In genomic region chr21:46459024-46459355, GRCh38 we compare ENCODE assay signal across 8 cellular contexts. TPM values are rescaled to one million over a fixed set of nuclear protein-coding genes. Genes with fewer than 3 reads are reported as not detected.
DNase-seq lines count a peak whose midpoint lies in the region; ATAC-seq, FAIRE-seq and TF ChIP-seq lines count a peak whose summit lies in the region.

No MANE protein-coding gene starts in this region.

- TF ChIP-seq EP300 in HepG2 (IDR thresholded peaks at IDR 0.05; ENCODE audit: low read depth in 2 of 2, low read length in 2 of 2) (no peak), HepG2 (CRISPR knock-in tag; IDR thresholded peaks at IDR 0.05; ENCODE audit: borderline replicate concordance) (no peak)

- H3K27me3 ChIP-seq in HepG2 (ENCODE audit: control insufficient read depth in 1 of 2, insufficient read depth in 2 of 2, low read length in 2 of 2) (no peaks in the 10 kb centered on the region; a peak in 1 of 5 replicates), thyroid gland (no peaks in the 10 kb centered on the region)

- ATAC-seq in HepG2 (peak; percentile 58; the same call in 2 of the 3 replicates), GM19467 (IDR thresholded peaks at IDR 0.05; ENCODE audit: unreplicated experiment) (no peak)

- no peak overlapping the region for H2AFZ ChIP-seq in HepG2 (ENCODE audit: low read length)

- no peak for FAIRE-seq in HepG2 (lab: Jason Lieb, UNC)

- H3K4me2 ChIP-seq in HepG2 (ENCODE audit: low read depth, low read length): no peak overlapping the region

- peak overlapping the region; percentile 89 for H3K9ac ChIP-seq in HepG2 (ENCODE audit: insufficient read depth, low read depth, low read length)

- BruUV-seq in HepG2 (replicated peaks; lab: Mats Ljungman, UMichigan): no TSS peak

- no peak for DNase-seq in activated CD4-positive, alpha-beta T cell treated with anti-CD3 and anti-CD28 coated beads, Interleukin-2, amount 10 ng/mL, durations not matched to agents 7 days and 5 days
- no peak for DNase-seq in activated CD4-positive, alpha-beta T cell treated with anti-CD3 and anti-CD28 coated beads for 1 hour
- no peak for DNase-seq in HepG2 (ENCODE audit: low spot score)
- DNase-seq in thyroid gland: no peak
- DNase-seq in activated CD4-positive, CD25-positive, alpha-beta regulatory T cell (lab: John Stamatoyannopoulos, UW): no peak
- no peak for DNase-seq in NOMO-1 treated with dmso at 0.1 percent for 144 hours (lab: John Stamatoyannopoulos, UW; ENCODE audit: unreplicated experiment)

- H3K27ac Mint-ChIP-seq in activated CD4-positive, alpha-beta T cell treated with anti-CD3 and anti-CD28 coated beads, Interleukin-2, amount 10 ng/mL, durations not matched to agents 7 days and 5 days: peak overlapping the region; percentile 91

- H3K36me3 ChIP-seq in HepG2 (replicated peaks in 1 of 2; ENCODE audit: control insufficient read depth in 1 of 2, insufficient read depth in 2 of 2, low read length in 2 of 2) (peaks cover 4 to 11% of the 10 kb centered on the region in 2 experiments; a peak in 2 of 5 replicates), thyroid gland (no peaks in the 10 kb centered on the region)

- CTCF ChIA-PET in activated CD4-positive, alpha-beta T cell treated with anti-CD3 and anti-CD28 coated beads, Interleukin-2, amount 10 ng/mL, durations not matched to agents 7 days and 5 days (lab: Charles Lee): interaction anchor here (0.7 to 2.9 kb wide), 2 partner anchors 9 to 115 kb away, joined by 3 to 7 read pairs; no protein-coding TSS in a partner anchor
- CTCF ChIA-PET in HepG2 (lab: Yijun Ruan, JAX; ENCODE audit: low intra/inter-chr PET ratio, low total read pairs): no interaction called here

- peak; percentile 64 for TF ChIP-seq RAD21 in HepG2 (CRISPR knock-in tag; IDR thresholded peaks at IDR 0.05)

- intact Hi-C loops in HepG2 (cut with micrococcal nuclease; ENCODE audit: unreplicated experiment) (no loop called here), thyroid gland (cut with DNase I) (no loop called here)

- H3K4me1 ChIP-seq in HepG2 (ENCODE audit: insufficient read depth, low read length): peaks cover 51% of the 10 kb centered on the region
- peaks cover 15 to 23% of the 10 kb centered on the region in 2 donors for H3K4me1 ChIP-seq in thyroid gland

- H3K27ac ChIP-seq in angular gyrus (ENCODE audit: low read depth, low read length) (peak overlapping the region; percentile 86), HepG2 (ENCODE audit: extremely low read length, insufficient read depth, low read length) (peak overlapping the region; percentile 70), thyroid gland (peak overlapping the region in 2 of 3 donors; percentile 70 to 71)

- peaks cover 37% of the 10 kb centered on the region for H3K36me3 Mint-ChIP-seq in activated CD4-positive, alpha-beta T cell treated with anti-CD3 and anti-CD28 coated beads, Interleukin-2, amount 10 ng/mL, durations not matched to agents 7 days and 5 days (ENCODE audit: low read depth)

- peaks cover 42% of the 10 kb centered on the region for H3K4me1 Mint-ChIP-seq in activated CD4-positive, alpha-beta T cell treated with anti-CD3 and anti-CD28 coated beads, Interleukin-2, amount 10 ng/mL, durations not matched to agents 7 days and 5 days

- POLR2A ChIA-PET in activated CD4-positive, alpha-beta T cell treated with anti-CD3 and anti-CD28 coated beads, Interleukin-2, amount 10 ng/mL, durations not matched to agents 7 days and 5 days (lab: Charles Lee): no interaction called here
- POLR2A ChIA-PET in HepG2 (lab: Yijun Ruan, JAX): interaction anchor here (1.0 to 2.9 kb wide), 4 partner anchors 13 to 163 kb away, joined by 3 to 11 read pairs (median 4); no protein-coding TSS in a partner anchor

- 0% methylated on average over 10 of the region's 36 CpGs for WGBS in HepG2 (ENCODE audit: low lambda C conversion rate)
- WGBS in thyroid gland, 2 donors: no CpG with 5 or more reads among the region's 36 CpGs

- H3K4me3 ChIP-seq in HepG2 (replicated peaks in 1 of 3; ENCODE audit: insufficient read depth in 1 of 3, low read depth in 2 of 3, low read length in 3 of 3) (peak overlapping the region; percentile 85 to 98 (median 89); a peak in 4 of 6 replicates), thyroid gland (replicated peaks in 1 of 3) (peak overlapping the region; percentile 78 to 99 (median 95))

- no peak; a peak in 1 of 4 replicates for TF ChIP-seq POLR2A in HepG2 (IDR thresholded peaks at IDR 0.05; ENCODE audit: insufficient read depth in 1 of 2, low read depth in 2 of 2, low read length in 2 of 2)
- no peak for TF ChIP-seq POLR2A in thyroid gland (IDR thresholded peaks at IDR 0.05)

- peaks cover 44% of the 10 kb centered on the region for H3K79me2 ChIP-seq in HepG2 (ENCODE audit: insufficient read depth, low read length)

- H3K9me3 ChIP-seq in HepG2 (ENCODE audit: low read length) (no peaks in the 10 kb centered on the region), thyroid gland (no peaks in the 10 kb centered on the region)

- no peaks in the 10 kb centered on the region for H3K27me3 Mint-ChIP-seq in activated CD4-positive, alpha-beta T cell treated with anti-CD3 and anti-CD28 coated beads, Interleukin-2, amount 10 ng/mL, durations not matched to agents 7 days and 5 days

- no peaks in the 10 kb centered on the region for H3K9me3 Mint-ChIP-seq in activated CD4-positive, alpha-beta T cell treated with anti-CD3 and anti-CD28 coated beads, Interleukin-2, amount 10 ng/mL, durations not matched to agents 7 days and 5 days

- no peaks in the 10 kb centered on the region for H4K20me1 ChIP-seq in HepG2 (ENCODE audit: insufficient read depth, low read length)

- in situ Hi-C loops in HepG2 (cut with HindIII; ENCODE audit: extremely low pct_ligation_motif_present, low pct_unique_long_range_greater_than_20kb): no loop called here

- no peak for TF ChIP-seq CTCF in HepG2 (CRISPR knock-in tag; IDR thresholded peaks at IDR 0.05)
- no peak for TF ChIP-seq CTCF in thyroid gland (IDR thresholded peaks at IDR 0.05)

- H3K4me3 Mint-ChIP-seq in activated CD4-positive, alpha-beta T cell treated with anti-CD3 and anti-CD28 coated beads, Interleukin-2, amount 10 ng/mL, durations not matched to agents 7 days and 5 days: peak overlapping the region; percentile 90

TF ChIP-seq in HepG2, 621 proteins besides CTCF, POLR2A, EP300 and RAD21 (continues in another document):
- TF ChIP-seq ZBTB21 (CRISPR knock-in tag; IDR thresholded peaks at IDR 0.05): no peak
- TF ChIP-seq, protein P1, sequence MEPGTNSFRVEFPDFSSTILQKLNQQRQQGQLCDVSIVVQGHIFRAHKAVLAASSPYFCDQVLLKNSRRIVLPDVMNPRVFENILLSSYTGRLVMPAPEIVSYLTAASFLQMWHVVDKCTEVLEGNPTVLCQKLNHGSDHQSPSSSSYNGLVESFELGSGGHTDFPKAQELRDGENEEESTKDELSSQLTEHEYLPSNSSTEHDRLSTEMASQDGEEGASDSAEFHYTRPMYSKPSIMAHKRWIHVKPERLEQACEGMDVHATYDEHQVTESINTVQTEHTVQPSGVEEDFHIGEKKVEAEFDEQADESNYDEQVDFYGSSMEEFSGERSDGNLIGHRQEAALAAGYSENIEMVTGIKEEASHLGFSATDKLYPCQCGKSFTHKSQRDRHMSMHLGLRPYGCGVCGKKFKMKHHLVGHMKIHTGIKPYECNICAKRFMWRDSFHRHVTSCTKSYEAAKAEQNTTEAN (CRISPR knock-in tag; conservative IDR thresholded peaks at IDR 0.05): 0 out of 2 replicates have a peak, but pooled peaks have one; percentile 26
- TF ChIP-seq ZNF761 (CRISPR knock-in tag; conservative IDR thresholded peaks at IDR 0.05): 0 out of 2 replicates have a peak, but pooled peaks have one; percentile 23
- TF ChIP-seq CHCHD3 (CRISPR knock-in tag; IDR thresholded peaks at IDR 0.05): 0 out of 2 replicates have a peak, but pooled peaks have one; percentile 80
- TF ChIP-seq CENPT (CRISPR knock-in tag; IDR thresholded peaks at IDR 0.05; ENCODE audit: low read depth): 0 out of 2 replicates have a peak, but pooled peaks have one; percentile 5
- TF ChIP-seq ZNF782 (CRISPR knock-in tag; IDR thresholded peaks at IDR 0.05; ENCODE audit: borderline replicate concordance): 0 out of 2 replicates have a peak, but pooled peaks have one; percentile 44
- 0 out of 2 replicates have a peak, but pooled peaks have one; percentile 35 for TF ChIP-seq ZBTB20 (CRISPR knock-in tag; IDR thresholded peaks at IDR 0.05; ENCODE audit: borderline replicate concordance, low read depth)

RNA-seq across cellular contexts. Expression of gene DIP2A, which starts 0.3 kb away (rescaled TPM):
- 10 to 100 TPM; 57.6 to 62.1 TPM for total RNA-seq in activated CD4-positive, alpha-beta T cell treated with anti-CD3 and anti-CD28 coated beads, Interleukin-2, amount 10 ng/mL, durations not matched to agents 7 days and 5 days
- 14.3 and 18.5 TPM in 2 replicates for total RNA-seq in HepG2 (2016; rRNA removed; fragmentation: Illumina TruSeq; extraction: Trizol)
- total RNA-seq in HepG2 (2016; cell fraction: cytosol; rRNA removed; fragmentation: Illumina TruSeq; extraction: Trizol; ENCODE audit: low read depth): 10.2 and 10.8 TPM in 2 replicates
- 13.5 and 16.4 TPM in 2 replicates for total RNA-seq in HepG2 (2016; cell fraction: insoluble cytoplasmic fraction; rRNA removed; fragmentation: Illumina TruSeq; extraction: Trizol)
- 12.6 and 13.7 TPM in 2 replicates for total RNA-seq in HepG2 (2016; cell fraction: membrane; rRNA removed; fragmentation: Illumina TruSeq; extraction: Trizol)
- total RNA-seq in HepG2 (2016; cell fraction: nucleus; rRNA removed; fragmentation: Illumina TruSeq; extraction: Trizol): 25.8 and 30.7 TPM in 2 replicates
- 37.6 and 39.6 TPM in 2 replicates for polyA plus RNA-seq in HepG2 (2011; rRNA removed)
- 16.3 and 17.3 TPM in 2 replicates for polyA plus RNA-seq in HepG2 (2011; cell fraction: cytosol; rRNA removed)
- polyA plus RNA-seq in HepG2 (2011; cell fraction: nucleus; rRNA removed): 116 and 124 TPM in 2 replicates
- 21.3 and 25.5 TPM in 2 replicates for polyA plus RNA-seq in HepG2 (2012)
- 2.1 and 2.2 TPM in 2 replicates for polyA plus RNA-seq in HepG2 (2016; cell fraction: cytosol; fragmentation: Illumina TruSeq; extraction: Trizol; ENCODE audit: low read depth)
- 13.0 and 14.5 TPM in 2 replicates for polyA plus RNA-seq in HepG2 (2016; cell fraction: insoluble cytoplasmic fraction; fragmentation: Illumina TruSeq; extraction: Trizol; ENCODE audit: low read depth)
- polyA plus RNA-seq in HepG2 (2016; cell fraction: membrane; fragmentation: Illumina TruSeq; extraction: Trizol; ENCODE audit: low read depth): 3.5 and 5.2 TPM in 2 replicates
- 63.2 and 73.6 TPM in 2 replicates for polyA plus RNA-seq in HepG2 (2016; cell fraction: nucleus; fragmentation: Illumina TruSeq; extraction: Trizol; ENCODE audit: insufficient read depth, low read depth)
- 62.8 and 78.2 TPM in 2 replicates for polyA minus RNA-seq in HepG2 (2011; rRNA and poly(A)+ RNA removed; ENCODE audit: low replicate concordance)
- 14.9 and 16.2 TPM in 2 replicates for polyA minus RNA-seq in HepG2 (2011; cell fraction: cytosol; rRNA and poly(A)+ RNA removed)
- polyA minus RNA-seq in HepG2 (2011; cell fraction: nucleus; rRNA and poly(A)+ RNA removed): 89.9 and 90.4 TPM in 2 replicates
- 10 to 100 TPM; 35.1 to 56.3 (median 42.9) TPM for total RNA-seq in thyroid gland
